ENCODE assay signal across 8 cellular contexts in genomic region chr12:104669057-104669770, GRCh38.
DNase-seq lines count a peak whose midpoint lies in the region; ATAC-seq and TF ChIP-seq lines count a peak whose summit lies in the region.

No MANE protein-coding gene starts in this region.

- no peak overlapping the region for H3K27ac Mint-ChIP-seq in activated naive CD4-positive, alpha-beta T cell treated with anti-CD3 and anti-CD28 coated beads, Interleukin-2, amount 50 U/mL, for 72 hours

- H3K9me3 Mint-ChIP-seq in activated naive CD4-positive, alpha-beta T cell treated with anti-CD3 and anti-CD28 coated beads, Interleukin-2, amount 50 U/mL, for 72 hours = peaks cover 0 to 5% of the 10 kb centered on the region in 2 donors

- no peak for ATAC-seq in activated naive CD4-positive, alpha-beta T cell treated with anti-CD3 and anti-CD28 coated beads, Interleukin-2, amount 50 U/mL, for 72 hours
- no peak for ATAC-seq in GM21360 (IDR thresholded peaks at IDR 0.05; ENCODE audit: unreplicated experiment)

- CTCF ChIA-PET in HEK293T (lab: Yijun Ruan, JAX) = interaction anchor here (1.9 kb wide), 1 partner anchor 287 kb away, joined by 5 read pairs; no protein-coding TSS in a partner anchor

- POLR2A ChIA-PET in HEK293T (lab: Yijun Ruan, JAX) = interaction anchor here (0.6 kb wide), 1 partner anchor 317 kb away, joined by 3 read pairs; the partner anchor contains the start of gene NOPCHAP1

- H3K36me3 Mint-ChIP-seq in activated naive CD4-positive, alpha-beta T cell treated with anti-CD3 and anti-CD28 coated beads, Interleukin-2, amount 50 U/mL, for 72 hours = peaks cover 4 to 10% of the 10 kb centered on the region in 2 donors

- DNase-seq in HEK293T (ENCODE audit: extremely low spot score) = peak; percentile 30
- peak; percentile 60 for DNase-seq in RPMI7951 (ENCODE audit: low read depth)
- peak; percentile 6 for DNase-seq in fibroblast of peridontal ligament (ENCODE audit: extremely low read depth)
- DNase-seq in pons (ENCODE audit: low spot score) = peak; percentile 92
- no peak for DNase-seq in activated naive CD4-positive, alpha-beta T cell treated with anti-CD3 and anti-CD28 coated beads, Interleukin-2, amount 50 U/mL, for 72 hours (ENCODE audit: low spot score in 2 of 2)
- no peak for DNase-seq in Kasumi-1 (lab: John Stamatoyannopoulos, UW)
- no peak for DNase-seq in activated CD4-positive, alpha-beta T cell treated with anti-CD3 and anti-CD28 coated beads, Interleukin-2, amount 50 U/mL, for 48 hours

TF ChIP-seq in HEK293T, 16 proteins besides CTCF, POLR2A, EP300 and RAD21:
- no peak for TF ChIP-seq ZNF384 (IDR thresholded peaks at IDR 0.05)
- TF ChIP-seq TARDBP (IDR thresholded peaks at IDR 0.05) = no peak
- no peak for TF ChIP-seq NFRKB (IDR thresholded peaks at IDR 0.05)

Comparison
In these comparisons a context has a peak if more than half of its experiments do, and no peak if none do; other contexts are left out.
1. DNase-seq: peak in HEK293T (single experiment), RPMI7951 (single experiment), fibroblast of peridontal ligament (single experiment) and pons (single experiment); none in activated naive CD4-positive, alpha-beta T cell treated with anti-CD3 and anti-CD28 coated beads, Interleukin-2, amount 50 U/mL, for 72 hours (0 of 2), Kasumi-1 (0 of 2) and activated CD4-positive, alpha-beta T cell treated with anti-CD3 and anti-CD28 coated beads, Interleukin-2, amount 50 U/mL, for 48 hours (0 of 2).